In genomic region chr1:93744299-93744988, GRCh38 we compare ENCODE assay signal across 16 cellular contexts.
DNase-seq lines count a peak whose midpoint lies in the region; ATAC-seq and TF ChIP-seq lines count a peak whose summit lies in the region.
"Had no signal": no experiment of that assay in that cellular context is flagged by ENCODE, and none has a peak within 500 bp of the region (broad histone marks: within the 10 kb centered on the region; RNA-seq: fewer than 3 reads in every experiment).

No MANE protein-coding gene starts in this region.

- no peaks in the 10 kb centered on the region for H3K27me3 ChIP-seq in osteoblast (ENCODE audit: insufficient read depth, low read length)
- H3K27me3 ChIP-seq: upper lobe of right lung had no signal

- POLR2A ChIA-PET in activated CD4-positive, alpha-beta T cell treated with anti-CD3 and anti-CD28 coated beads for 36 hours (lab: Charles Lee) = no interaction called here
- POLR2A ChIA-PET in activated CD4-positive, alpha-beta T cell treated with anti-CD3 and anti-CD28 coated beads, Interleukin-2, amount 10 ng/mL, durations not matched to agents 7 days and 5 days (lab: Charles Lee) = no interaction called here

- H3K79me2 ChIP-seq in osteoblast (ENCODE audit: insufficient read depth, low read length) = no peaks in the 10 kb centered on the region

- DNase-seq in activated CD4-positive, alpha-beta T cell treated with anti-CD3 and anti-CD28 coated beads for 36 hours = no peak
- DNase-seq in activated CD4-positive, alpha-beta T cell treated with anti-CD3 and anti-CD28 coated beads, Interleukin-2, amount 10 ng/mL, durations not matched to agents 7 days and 5 days = no peak
- DNase-seq in GM20000 (ENCODE audit: low spot score) = peak; percentile 32
- DNase-seq in NCI-H446 (lab: John Stamatoyannopoulos, UW) = peak; percentile 44 to 82
- no peak for DNase-seq in osteoblast (ENCODE audit: insufficient read length, low spot score, missing footprints)
- DNase-seq in SKM-1 (lab: John Stamatoyannopoulos, UW; ENCODE audit: unreplicated experiment) = no peak
- DNase-seq in iPS-NIHi7 (ENCODE audit: extremely low spot score) = no peak
- DNase-seq: CD8-positive, alpha-beta T cell; foreskin melanocyte; lower lobe of right lung; NCI-H1092; right cardiac atrium; SIG-M5; upper lobe of right lung had no signal

- TF ChIP-seq CTCF in GM20000 (IDR thresholded peaks at IDR 0.05; ENCODE audit: extremely low read depth, missing control alignments) (no peak), osteoblast (IDR thresholded peaks at IDR 0.05; ENCODE audit: extremely low read depth, low read depth, low read length) (no peak)

- intact Hi-C loops in activated CD4-positive, alpha-beta T cell treated with anti-CD3 and anti-CD28 coated beads for 36 hours (cut with DNase I, micrococcal nuclease) = no loop called here

- no peak overlapping the region for H3K4me3 ChIP-seq in osteoblast (ENCODE audit: insufficient read depth, low read length)
- H3K4me3 ChIP-seq: lower lobe of right lung, upper lobe of right lung had no signal

- peaks cover 3% of the 10 kb centered on the region for H3K9me3 ChIP-seq in osteoblast (ENCODE audit: low read depth, low read length)
- H3K9me3 ChIP-seq: lower lobe of right lung, upper lobe of right lung had no signal

- no peaks in the 10 kb centered on the region for H4K20me1 ChIP-seq in osteoblast (ENCODE audit: insufficient read depth, low read length)

- peaks cover 9% of the 10 kb centered on the region for H3K9me3 Mint-ChIP-seq in activated CD4-positive, alpha-beta T cell treated with anti-CD3 and anti-CD28 coated beads for 36 hours (ENCODE audit: low read depth)
- peaks cover 4% of the 10 kb centered on the region for H3K9me3 Mint-ChIP-seq in activated CD4-positive, alpha-beta T cell treated with anti-CD3 and anti-CD28 coated beads, Interleukin-2, amount 10 ng/mL, durations not matched to agents 7 days and 5 days
- H3K9me3 Mint-ChIP-seq: activated naive CD4-positive, alpha-beta T cell treated with anti-CD3 and anti-CD28 coated beads, Interleukin-2, amount 50 U/mL, for 24 hours; CD8-positive, alpha-beta T cell had no signal

- H3K4me3 Mint-ChIP-seq in activated CD4-positive, alpha-beta T cell treated with anti-CD3 and anti-CD28 coated beads for 36 hours = no peak overlapping the region
- H3K4me3 Mint-ChIP-seq in activated CD4-positive, alpha-beta T cell treated with anti-CD3 and anti-CD28 coated beads, Interleukin-2, amount 10 ng/mL, durations not matched to agents 7 days and 5 days = no peak overlapping the region
- H3K4me3 Mint-ChIP-seq: activated naive CD4-positive, alpha-beta T cell treated with anti-CD3 and anti-CD28 coated beads, Interleukin-2, amount 50 U/mL, for 24 hours; CD8-positive, alpha-beta T cell had no signal

- ATAC-seq in activated CD4-positive, alpha-beta T cell treated with anti-CD3 and anti-CD28 coated beads for 36 hours = peak; percentile 69
- no peak for ATAC-seq in HG03354 (IDR thresholded peaks at IDR 0.05; ENCODE audit: poor library complexity, severe bottlenecking, unreplicated experiment)
- ATAC-seq: CD8-positive, alpha-beta T cell; lower lobe of right lung; right cardiac atrium; upper lobe of right lung had no signal

- no peak overlapping the region for H3K27ac ChIP-seq in osteoblast (ENCODE audit: low read depth, low read length)
- H3K27ac ChIP-seq: lower lobe of right lung, upper lobe of right lung had no signal

- no peaks in the 10 kb centered on the region for H3K36me3 Mint-ChIP-seq in activated CD4-positive, alpha-beta T cell treated with anti-CD3 and anti-CD28 coated beads for 36 hours (ENCODE audit: low read depth)
- H3K36me3 Mint-ChIP-seq in activated CD4-positive, alpha-beta T cell treated with anti-CD3 and anti-CD28 coated beads, Interleukin-2, amount 10 ng/mL, durations not matched to agents 7 days and 5 days (ENCODE audit: low read depth) = peaks cover 4% of the 10 kb centered on the region
- H3K36me3 Mint-ChIP-seq: CD8-positive, alpha-beta T cell had no signal

- no peak overlapping the region for H3K4me2 ChIP-seq in osteoblast (ENCODE audit: insufficient read depth, low read length)

- H3K27me3 Mint-ChIP-seq in activated CD4-positive, alpha-beta T cell treated with anti-CD3 and anti-CD28 coated beads for 36 hours = peaks cover 8% of the 10 kb centered on the region
- peaks cover 3% of the 10 kb centered on the region for H3K27me3 Mint-ChIP-seq in activated CD4-positive, alpha-beta T cell treated with anti-CD3 and anti-CD28 coated beads, Interleukin-2, amount 10 ng/mL, durations not matched to agents 7 days and 5 days

- H3K27ac Mint-ChIP-seq in activated CD4-positive, alpha-beta T cell treated with anti-CD3 and anti-CD28 coated beads for 36 hours = peak overlapping the region; percentile 23
- no peak overlapping the region for H3K27ac Mint-ChIP-seq in activated CD4-positive, alpha-beta T cell treated with anti-CD3 and anti-CD28 coated beads, Interleukin-2, amount 10 ng/mL, durations not matched to agents 7 days and 5 days
- H3K27ac Mint-ChIP-seq: activated naive CD4-positive, alpha-beta T cell treated with anti-CD3 and anti-CD28 coated beads, Interleukin-2, amount 50 U/mL, for 24 hours; CD8-positive, alpha-beta T cell had no signal

- no peaks in the 10 kb centered on the region for H3K36me3 ChIP-seq in osteoblast (ENCODE audit: insufficient read depth, low read length)
- H3K36me3 ChIP-seq: lower lobe of right lung, upper lobe of right lung had no signal

- peaks cover 18% of the 10 kb centered on the region for H3K4me1 Mint-ChIP-seq in activated CD4-positive, alpha-beta T cell treated with anti-CD3 and anti-CD28 coated beads for 36 hours
- H3K4me1 Mint-ChIP-seq in activated CD4-positive, alpha-beta T cell treated with anti-CD3 and anti-CD28 coated beads, Interleukin-2, amount 10 ng/mL, durations not matched to agents 7 days and 5 days = peaks cover 14% of the 10 kb centered on the region
- H3K4me1 Mint-ChIP-seq: activated naive CD4-positive, alpha-beta T cell treated with anti-CD3 and anti-CD28 coated beads, Interleukin-2, amount 50 U/mL, for 24 hours had no signal

- CTCF ChIA-PET in activated CD4-positive, alpha-beta T cell treated with anti-CD3 and anti-CD28 coated beads for 36 hours (lab: Charles Lee) = interaction anchor here (0.7 to 1.4 kb wide), 6 partner anchors 9 to 1372 kb away, joined by 3 to 7 read pairs (median 3); no protein-coding TSS in a partner anchor
- CTCF ChIA-PET in activated CD4-positive, alpha-beta T cell treated with anti-CD3 and anti-CD28 coated beads, Interleukin-2, amount 10 ng/mL, durations not matched to agents 7 days and 5 days (lab: Charles Lee) = interaction anchor here (1.3 to 1.4 kb wide), 2 partner anchors 9 to 72 kb away, joined by 3 read pairs; no protein-coding TSS in a partner anchor

- peak overlapping the region; percentile 18 for H2AFZ ChIP-seq in osteoblast (ENCODE audit: low read length)

- no peaks in the 10 kb centered on the region for H3K4me1 ChIP-seq in osteoblast (ENCODE audit: insufficient read depth, low read length)

Comparison
In these comparisons a context has a peak if more than half of its experiments do, and no peak if none do; other contexts are left out.
1. DNase-seq: peak in GM20000 (single experiment) and NCI-H446 (2 of 2); none in activated CD4-positive, alpha-beta T cell treated with anti-CD3 and anti-CD28 coated beads for 36 hours (single experiment), activated CD4-positive, alpha-beta T cell treated with anti-CD3 and anti-CD28 coated beads, Interleukin-2, amount 10 ng/mL, durations not matched to agents 7 days and 5 days (single experiment), osteoblast (single experiment), SKM-1 (single experiment) and iPS-NIHi7 (single experiment).